In the genomic region with DNA sequence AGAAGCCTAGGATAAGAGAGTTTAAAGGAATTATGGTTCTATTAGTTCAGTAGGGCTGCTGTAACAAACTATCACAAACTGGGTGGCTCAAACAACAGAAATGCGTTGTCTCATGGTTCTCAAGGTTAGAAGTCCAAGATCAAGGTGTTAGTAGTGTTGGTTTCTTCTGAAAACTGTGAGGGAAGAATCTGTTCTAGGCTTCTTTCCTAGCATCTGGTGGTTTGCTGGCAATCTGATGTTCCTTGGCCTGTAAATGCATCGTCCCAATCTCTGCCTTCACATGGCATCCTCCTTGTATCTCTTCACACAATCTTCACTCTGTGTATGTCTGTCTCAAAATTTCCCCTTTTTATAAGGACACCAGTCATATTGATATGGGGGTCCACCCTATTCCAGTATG, we compare ENCODE assay signal across 20 cellular contexts.
"Had no signal": no experiment of that assay in that cellular context is flagged by ENCODE, and none has a peak within 500 bp of the region (broad histone marks: within the 10 kb centered on the region; RNA-seq: fewer than 3 reads in every experiment).

No MANE protein-coding gene starts in this region.

- H3K27ac ChIP-seq: esophagus squamous epithelium, gastroesophageal sphincter, left ventricle myocardium inferior, lower lobe of right lung, ovary, right atrium auricular region, sigmoid colon, stomach, thoracic aorta, transverse colon had no signal

- H3K27me3 ChIP-seq: esophagus squamous epithelium, gastroesophageal sphincter, ovary, right atrium auricular region, sigmoid colon, stomach, transverse colon had no signal

- DNase-seq: effector memory CD8-positive, alpha-beta T cell; esophagus squamous epithelium; glutamatergic neuron; immature natural killer cell; kidney; left cardiac atrium; left ventricle myocardium inferior; lower lobe of right lung; natural killer cell; ovary; sigmoid colon; stimulated activated CD4-positive, alpha-beta T cell treated with anti-CD3 and anti-CD28 coated beads, Interleukin-12 subunit alpha, Interleukin-12 subunit beta, amount 100 ng/mL, for 4 hours; stimulated activated naive CD4-positive, alpha-beta T cell; stomach; substantia nigra; transverse colon had no signal

- H3K4me1 ChIP-seq: gastroesophageal sphincter, left ventricle myocardium inferior, lower lobe of right lung, right atrium auricular region, transverse colon had no signal

- H3K9me3 ChIP-seq: esophagus squamous epithelium, gastroesophageal sphincter, left ventricle myocardium inferior, lower lobe of right lung, ovary, right atrium auricular region, sigmoid colon, stomach, thoracic aorta, transverse colon had no signal

- H3K36me3 ChIP-seq: esophagus squamous epithelium, gastroesophageal sphincter, left ventricle myocardium inferior, lower lobe of right lung, ovary, right atrium auricular region, sigmoid colon, stomach, thoracic aorta, transverse colon had no signal

- H3K4me3 ChIP-seq: esophagus squamous epithelium, gastroesophageal sphincter, left ventricle myocardium inferior, lower lobe of right lung, ovary, right atrium auricular region, sigmoid colon, skin epidermis, stomach, thoracic aorta, transverse colon had no signal

- ATAC-seq: effector memory CD8-positive, alpha-beta T cell; gastroesophageal sphincter; left cardiac atrium; lower lobe of right lung; natural killer cell had no signal
